8 cellular contexts compared by ENCODE assay signal in genomic region chr19:46350758-46351159, GRCh38. TPM values are rescaled to one million over a fixed set of nuclear protein-coding genes. Genes with fewer than 3 reads are reported as not detected.
DNase-seq lines count a peak whose midpoint lies in the region; ATAC-seq, FAIRE-seq and TF ChIP-seq lines count a peak whose summit lies in the region.

No MANE protein-coding gene starts in this region.

- H3K4me1 Mint-ChIP-seq in dendritic cell treated with granulocyte-macrophage colony-stimulating factor and Interleukin-4, amounts not matched to agents 40 ng/mL and 50 ng/mL, for 4 days (ENCODE audit: low read depth) = peaks cover 52% of the 10 kb centered on the region

- H3K36me3 Mint-ChIP-seq in dendritic cell treated with granulocyte-macrophage colony-stimulating factor and Interleukin-4, amounts not matched to agents 40 ng/mL and 50 ng/mL, for 4 days (ENCODE audit: low read depth) = peaks cover 53% of the 10 kb centered on the region

- no peaks in the 10 kb centered on the region for H3K9me3 Mint-ChIP-seq in dendritic cell treated with granulocyte-macrophage colony-stimulating factor and Interleukin-4, amounts not matched to agents 40 ng/mL and 50 ng/mL, for 4 days

- 34 to 66% (median 43%) methylated on average over 8 of the region's 8 CpGs for WGBS in small intestine, 3 donors

- TF ChIP-seq CTCF in foreskin fibroblast (IDR thresholded peaks at IDR 0.05; ENCODE audit: low read depth, low read length) = no peak

- intact Hi-C loops in dendritic cell treated with granulocyte-macrophage colony-stimulating factor and Interleukin-4, amounts not matched to agents 40 ng/mL and 50 ng/mL, for 4 days (cut with micrococcal nuclease) = no loop called here
- intact Hi-C loops in sciatic nerve (cut with DNase I) = no loop called here

- FAIRE-seq in GM12891 (lab: Jason Lieb, UNC) (no peak), small intestine (lab: Jason Lieb, UNC) (no peak)

- no peaks in the 10 kb centered on the region for H3K27me3 Mint-ChIP-seq in dendritic cell treated with granulocyte-macrophage colony-stimulating factor and Interleukin-4, amounts not matched to agents 40 ng/mL and 50 ng/mL, for 4 days

- no peak; the same call in 1 of the 2 replicates for TF ChIP-seq POLR2A in GM12891 (IDR thresholded peaks at IDR 0.05; ENCODE audit: low read depth, low read length)

- H3K4me3 ChIP-seq in SJSA1 = no peak overlapping the region
- H3K4me3 ChIP-seq in small intestine (ENCODE audit: low read depth in 1 of 2, low read length in 2 of 2) = no peak overlapping the region
- no peak overlapping the region for H3K4me3 ChIP-seq in H7 (ENCODE audit: insufficient read depth, low read depth, low read length)
- H3K4me3 ChIP-seq in foreskin fibroblast (ENCODE audit: low read depth in 1 of 2, low read length in 2 of 2) = no peak overlapping the region

- H3K27me3 ChIP-seq in SJSA1 (replicated peaks) (no peaks in the 10 kb centered on the region), small intestine (ENCODE audit: control insufficient read depth in 2 of 2, insufficient read depth in 2 of 2, low read length in 2 of 2) (no peaks in the 10 kb centered on the region), H7 (ENCODE audit: control insufficient read depth, insufficient read depth, low read length) (no peaks in the 10 kb centered on the region)

- H3K4me1 ChIP-seq in SJSA1 (replicated peaks) (peaks cover 42% of the 10 kb centered on the region), small intestine (ENCODE audit: control insufficient read depth in 2 of 2, insufficient read depth in 1 of 2, low read depth in 1 of 2, low read length in 1 of 2) (peaks cover 1 to 15% of the 10 kb centered on the region in 2 donors)

- DNase-seq in GM12891 (ENCODE audit: insufficient read length, low spot score) (no peak), SJSA1 (ENCODE audit: low read depth in 1 of 2, low spot score in 2 of 2) (no peak), small intestine (no peak), H7 (no peak), hypothalamus (lab: John Stamatoyannopoulos, UW) (no peak), sciatic nerve (ENCODE audit: low spot score) (no peak), foreskin fibroblast (no peak)

- H3K36me3 ChIP-seq in SJSA1 = peaks cover 51% of the 10 kb centered on the region
- H3K36me3 ChIP-seq in small intestine (ENCODE audit: control insufficient read depth in 2 of 2, insufficient read depth in 2 of 2, low read length in 2 of 2) = peaks cover 2 to 9% of the 10 kb centered on the region in 2 donors
- peaks cover 12% of the 10 kb centered on the region for H3K36me3 ChIP-seq in H7 (replicated peaks; ENCODE audit: control insufficient read depth, insufficient read depth, low read length)

- H3K27ac ChIP-seq in SJSA1 = peak overlapping the region; percentile 55
- H3K27ac ChIP-seq in small intestine (ENCODE audit: low read depth in 1 of 2, low read length in 1 of 2) = peak overlapping the region; percentile 51 to 66

- peak overlapping the region; percentile 73 for H3K27ac Mint-ChIP-seq in dendritic cell treated with granulocyte-macrophage colony-stimulating factor and Interleukin-4, amounts not matched to agents 40 ng/mL and 50 ng/mL, for 4 days

- H3K9me3 ChIP-seq in SJSA1 (replicated peaks) (no peaks in the 10 kb centered on the region), small intestine (ENCODE audit: control insufficient read depth, low read depth) (no peaks in the 10 kb centered on the region)

- no peak overlapping the region for H3K4me3 Mint-ChIP-seq in dendritic cell treated with granulocyte-macrophage colony-stimulating factor and Interleukin-4, amounts not matched to agents 40 ng/mL and 50 ng/mL, for 4 days

- no peak for ATAC-seq in sciatic nerve

TF ChIP-seq in GM12891, 5 proteins besides CTCF, POLR2A, EP300 and RAD21:
- peak; percentile 19 for TF ChIP-seq PAX5 (IDR thresholded peaks at IDR 0.05; ENCODE audit: insufficient read depth, low read length, severe bottlenecking)
- TF ChIP-seq SPI1 (IDR thresholded peaks at IDR 0.05; ENCODE audit: low read depth, low read length) = no peak

RNA-seq across cellular contexts. Expression of gene PPP5C, which starts 3.9 kb away (rescaled TPM):
- polyA plus RNA-seq in GM12891 (2012; ENCODE audit: low read depth, missing spikeins) = 42.5 TPM
- 77.3 and 79.9 TPM in 2 replicates for total RNA-seq in SJSA1 (2014; rRNA removed; shearing (Covaris generic))
- polyA plus RNA-seq in small intestine = 10 to 100 TPM; 24.0 to 48.9 (median 30.0) TPM
- 85.4 and 92.8 TPM in 2 replicates for total RNA-seq in H7 (2014; rRNA removed; shearing (Covaris generic))
- 46.9 TPM for total RNA-seq in sciatic nerve

RNA-seq across cellular contexts. Expression of gene HIF3A, which starts 53.9 kb away (rescaled TPM):
- polyA plus RNA-seq in GM12891 (2012; ENCODE audit: low read depth, missing spikeins) = not detected
- total RNA-seq in SJSA1 (2014; rRNA removed; shearing (Covaris generic)) = not detected in 2 replicates
- polyA plus RNA-seq in small intestine = 10 to 100 TPM in 1 of 3 donors, 1 to 10 TPM in 1, under 1 TPM in 1; 0.89 to 27.9 (median 4.1) TPM
- 13.2 and 18.0 TPM in 2 replicates for total RNA-seq in H7 (2014; rRNA removed; shearing (Covaris generic))
- total RNA-seq in sciatic nerve = 55.0 TPM

Comparison
In these comparisons a context has a peak if more than half of its experiments do, and no peak if none do; other contexts are left out.
1. RNA of gene HIF3A, which starts 53.9 kb away (total RNA-seq): 55.0 TPM in sciatic nerve (single experiment) and 13.2 to 18.0 TPM in H7; not detected in SJSA1; every median in the first group is over 10 times any median in the second.